ENCODE assay signal across 35 cellular contexts in the genomic region with DNA sequence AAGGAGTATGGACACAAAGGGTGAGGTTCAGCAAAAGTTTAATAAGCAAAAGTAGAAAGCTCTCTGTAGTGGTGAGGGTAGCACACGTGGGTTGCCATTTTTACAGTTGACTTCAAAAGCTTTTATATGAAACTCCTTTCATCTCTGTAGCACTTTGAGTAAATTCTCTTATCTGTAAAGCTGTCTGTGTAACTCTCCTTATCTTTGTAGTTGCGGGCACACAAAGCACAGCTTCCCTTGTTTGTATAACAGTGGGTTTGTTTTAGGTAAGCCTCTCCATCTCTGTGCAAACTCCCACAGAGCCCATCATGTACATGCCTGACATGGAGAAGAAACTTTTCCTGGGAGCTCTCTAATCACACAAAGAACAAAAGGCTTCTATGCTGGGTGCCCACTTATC.
"Had no signal": no experiment of that assay in that cellular context is flagged by ENCODE, and none has a peak within 500 bp of the region (broad histone marks: within the 10 kb centered on the region; RNA-seq: fewer than 3 reads in every experiment).

No MANE protein-coding gene starts in this region.

- H3K36me3 ChIP-seq: gastroesophageal sphincter, pancreas, prostate gland, thyroid gland, upper lobe of left lung, vagina had no signal

- H3K27ac Mint-ChIP-seq: activated CD4-positive, alpha-beta T cell treated with anti-CD3 and anti-CD28 coated beads for 36 hours; activated CD8-positive, alpha-beta memory T cell treated with anti-CD3 and anti-CD28 coated beads, Interleukin-2, amount 10 ng/mL, durations not matched to agents 7 days and 5 days; activated CD8-positive, alpha-beta T cell treated with anti-CD3 and anti-CD28 coated beads, Interleukin-2, amount 10 ng/mL, durations not matched to agents 7 days and 5 days; activated naive CD4-positive, alpha-beta T cell treated with anti-CD3 and anti-CD28 coated beads, Interleukin-2, amount 50 U/mL, for 24 hours; activated naive CD8-positive, alpha-beta T cell treated with anti-CD3 and anti-CD28 coated beads, Interleukin-2, amount 50 U/mL, for 24 hours; activated T-helper 2 cell treated with anti-CD3 and anti-CD28 coated beads, Interferon-gamma antibody, Interleukin-2, Interleukin-4, amounts not matched to agents 10 μg/mL and 5 μg/mL and 100 μg/mL, durations not matched to agents 14 hours and 24 hours and 36 hours; effector memory CD8-positive, alpha-beta T cell; naive thymus-derived CD4-positive, alpha-beta T cell; stimulated activated memory B cell treated with anti-CD40 and anti-IgM and Interleukin-4, amounts not matched to agents 10 μg/mL and 1 μg/mL and 100 μg/mL, for 72 hours; stimulated activated naive CD8-positive, alpha-beta T cell treated with anti-CD3 and anti-CD28 coated beads, Interleukin-15, amount 100 ng/mL, for 72 hours had no signal

- H3K4me2 ChIP-seq: smooth muscle cell had no signal

- H3K4me3 Mint-ChIP-seq: activated CD4-positive, alpha-beta T cell treated with anti-CD3 and anti-CD28 coated beads for 36 hours; activated CD8-positive, alpha-beta memory T cell treated with anti-CD3 and anti-CD28 coated beads, Interleukin-2, amount 10 ng/mL, durations not matched to agents 7 days and 5 days; activated CD8-positive, alpha-beta T cell treated with anti-CD3 and anti-CD28 coated beads, Interleukin-2, amount 10 ng/mL, durations not matched to agents 7 days and 5 days; activated naive CD4-positive, alpha-beta T cell treated with anti-CD3 and anti-CD28 coated beads, Interleukin-2, amount 50 U/mL, for 24 hours; activated naive CD8-positive, alpha-beta T cell treated with anti-CD3 and anti-CD28 coated beads, Interleukin-2, amount 50 U/mL, for 24 hours; effector memory CD8-positive, alpha-beta T cell; naive thymus-derived CD4-positive, alpha-beta T cell; stimulated activated memory B cell treated with anti-CD40 and anti-IgM and Interleukin-4, amounts not matched to agents 10 μg/mL and 1 μg/mL and 100 μg/mL, for 72 hours; stimulated activated naive CD8-positive, alpha-beta T cell treated with anti-CD3 and anti-CD28 coated beads, Interleukin-15, amount 100 ng/mL, for 72 hours had no signal

- H3K9me3 ChIP-seq: body of pancreas, gastroesophageal sphincter, pancreas, prostate gland, thyroid gland, upper lobe of left lung, vagina had no signal

- H3K4me3 ChIP-seq: body of pancreas, coronary artery, gastroesophageal sphincter, pancreas, prostate gland, smooth muscle cell, thyroid gland, upper lobe of left lung, vagina had no signal

- FAIRE-seq: endothelial cell of umbilical vein, kidney, pancreas had no signal

- H3K4me1 Mint-ChIP-seq: activated CD4-positive, alpha-beta T cell treated with anti-CD3 and anti-CD28 coated beads for 36 hours; activated CD8-positive, alpha-beta memory T cell treated with anti-CD3 and anti-CD28 coated beads, Interleukin-2, amount 10 ng/mL, durations not matched to agents 7 days and 5 days; activated naive CD4-positive, alpha-beta T cell treated with anti-CD3 and anti-CD28 coated beads, Interleukin-2, amount 50 U/mL, for 24 hours; activated naive CD8-positive, alpha-beta T cell treated with anti-CD3 and anti-CD28 coated beads, Interleukin-2, amount 50 U/mL, for 24 hours; naive thymus-derived CD4-positive, alpha-beta T cell; stimulated activated memory B cell treated with anti-CD40 and anti-IgM and Interleukin-4, amounts not matched to agents 10 μg/mL and 1 μg/mL and 100 μg/mL, for 72 hours; stimulated activated naive CD8-positive, alpha-beta T cell treated with anti-CD3 and anti-CD28 coated beads, Interleukin-15, amount 100 ng/mL, for 72 hours had no signal

- H3K27me3 Mint-ChIP-seq: activated CD4-positive, alpha-beta T cell treated with anti-CD3 and anti-CD28 coated beads for 36 hours; activated CD8-positive, alpha-beta memory T cell treated with anti-CD3 and anti-CD28 coated beads, Interleukin-2, amount 10 ng/mL, durations not matched to agents 7 days and 5 days; activated naive CD4-positive, alpha-beta T cell treated with anti-CD3 and anti-CD28 coated beads, Interleukin-2, amount 50 U/mL, for 24 hours; activated naive CD8-positive, alpha-beta T cell treated with anti-CD3 and anti-CD28 coated beads, Interleukin-2, amount 50 U/mL, for 24 hours; effector memory CD8-positive, alpha-beta T cell; naive thymus-derived CD4-positive, alpha-beta T cell; stimulated activated memory B cell treated with anti-CD40 and anti-IgM and Interleukin-4, amounts not matched to agents 10 μg/mL and 1 μg/mL and 100 μg/mL, for 72 hours; stimulated activated naive CD8-positive, alpha-beta T cell treated with anti-CD3 and anti-CD28 coated beads, Interleukin-15, amount 100 ng/mL, for 72 hours had no signal

- H3K27ac ChIP-seq: body of pancreas, coronary artery, gastroesophageal sphincter, pancreas, prostate gland, thyroid gland, upper lobe of left lung, vagina had no signal

- H3K27me3 ChIP-seq: body of pancreas, gastroesophageal sphincter, thyroid gland, upper lobe of left lung, vagina had no signal

- DNase-seq: activated CD4-positive, alpha-beta T cell treated with anti-CD3 and anti-CD28 coated beads for 36 hours; activated CD4-positive, CD25-positive, alpha-beta regulatory T cell; activated CD8-positive, alpha-beta memory T cell treated with anti-CD3 and anti-CD28 coated beads, Interleukin-2, amount 10 ng/mL, durations not matched to agents 7 days and 5 days; activated CD8-positive, alpha-beta T cell treated with anti-CD3 and anti-CD28 coated beads, Interleukin-2, amount 10 ng/mL, durations not matched to agents 7 days and 5 days; activated naive CD8-positive, alpha-beta T cell treated with anti-CD3 and anti-CD28 coated beads, Interleukin-2, amount 50 U/mL, for 24 hours; activated T-cell treated with anti-CD3 and anti-CD28 coated beads, Interleukin-2, amount 50 U/mL, for 48 hours; anterior cingulate cortex; body of pancreas; cerebellar nuclear complex; effector memory CD8-positive, alpha-beta T cell; hippocampal formation; kidney; left colon; mammary epithelial cell; midbrain; naive thymus-derived CD4-positive, alpha-beta T cell; nucleus accumbens; pancreas; retina; stimulated activated CD4-positive, alpha-beta T cell treated with anti-CD3 and anti-CD28 coated beads, Interleukin-1b, Interleukin-23, amount 100 ng/mL, for 48 hours; stimulated activated CD4-positive, alpha-beta T cell treated with anti-CD3 and anti-CD28 coated beads, Interleukin-4, amount 100 ng/mL, for 4 hours; stimulated activated CD8-positive, alpha-beta memory T cell treated with anti-CD3 and anti-CD28 coated beads, Interleukin-4, amount 100 ng/mL, for 48 hours; stimulated activated naive CD8-positive, alpha-beta T cell treated with anti-CD3 and anti-CD28 coated beads, Interleukin-15, amount 100 ng/mL, for 72 hours; substantia nigra; thyroid gland; upper lobe of left lung had no signal

- ATAC-seq: activated CD4-positive, alpha-beta T cell treated with anti-CD3 and anti-CD28 coated beads for 36 hours; activated CD8-positive, alpha-beta memory T cell treated with anti-CD3 and anti-CD28 coated beads, Interleukin-2, amount 10 ng/mL, durations not matched to agents 7 days and 5 days; activated CD8-positive, alpha-beta T cell treated with anti-CD3 and anti-CD28 coated beads, Interleukin-2, amount 10 ng/mL, durations not matched to agents 7 days and 5 days; activated naive CD8-positive, alpha-beta T cell treated with anti-CD3 and anti-CD28 coated beads, Interleukin-2, amount 50 U/mL, for 24 hours; body of pancreas; effector memory CD8-positive, alpha-beta T cell; gastroesophageal sphincter; left colon; naive thymus-derived CD4-positive, alpha-beta T cell; pancreas; stimulated activated memory B cell treated with anti-CD40 and anti-IgM and Interleukin-4, amounts not matched to agents 10 μg/mL and 1 μg/mL and 100 μg/mL, for 72 hours; stimulated activated naive CD8-positive, alpha-beta T cell treated with anti-CD3 and anti-CD28 coated beads, Interleukin-15, amount 100 ng/mL, for 72 hours had no signal

- H3K36me3 Mint-ChIP-seq: activated CD8-positive, alpha-beta memory T cell treated with anti-CD3 and anti-CD28 coated beads, Interleukin-2, amount 10 ng/mL, durations not matched to agents 7 days and 5 days; activated naive CD4-positive, alpha-beta T cell treated with anti-CD3 and anti-CD28 coated beads, Interleukin-2, amount 50 U/mL, for 24 hours; naive thymus-derived CD4-positive, alpha-beta T cell; stimulated activated memory B cell treated with anti-CD40 and anti-IgM and Interleukin-4, amounts not matched to agents 10 μg/mL and 1 μg/mL and 100 μg/mL, for 72 hours had no signal

- H3K4me1 ChIP-seq: body of pancreas, gastroesophageal sphincter, pancreas, prostate gland, thyroid gland, upper lobe of left lung, vagina had no signal

- H3K9me3 Mint-ChIP-seq: activated naive CD4-positive, alpha-beta T cell treated with anti-CD3 and anti-CD28 coated beads, Interleukin-2, amount 50 U/mL, for 24 hours; stimulated activated naive CD8-positive, alpha-beta T cell treated with anti-CD3 and anti-CD28 coated beads, Interleukin-15, amount 100 ng/mL, for 72 hours had no signal
